ENCODE assay signal across 1 cellular context in genomic region chr18:45304558-45304957, GRCh38.
TF ChIP-seq lines count a peak whose summit lies in the region.

No MANE protein-coding gene starts in this region.

TF ChIP-seq in GM23338, 12 proteins besides CTCF, POLR2A, EP300 and RAD21 (continued from another document):
- TF ChIP-seq ZNF462 (CRISPR knock-in tag; IDR thresholded peaks at IDR 0.05), result no peak
- TF ChIP-seq ZNF331 (CRISPR knock-in tag; IDR thresholded peaks at IDR 0.05; ENCODE audit: low read depth), result no peak
- no peak for TF ChIP-seq REST (IDR thresholded peaks at IDR 0.05; ENCODE audit: unreplicated experiment)
- no peak for TF ChIP-seq EZH2phosphoT487 (IDR thresholded peaks at IDR 0.05; ENCODE audit: unreplicated experiment)
- no peak for TF ChIP-seq STAT1 (IDR thresholded peaks at IDR 0.05; ENCODE audit: unreplicated experiment)
- TF ChIP-seq POLR2AphosphoS5 (IDR thresholded peaks at IDR 0.05; ENCODE audit: low read depth), result no peak
- no peak for TF ChIP-seq ZNF114 (CRISPR knock-in tag; IDR thresholded peaks at IDR 0.05)
- no peak for TF ChIP-seq CREB1 (CRISPR knock-in tag; IDR thresholded peaks at IDR 0.05; ENCODE audit: low read depth)
- no peak for TF ChIP-seq NANOG (IDR thresholded peaks at IDR 0.05; ENCODE audit: borderline replicate concordance)
